Comparison of ENCODE assay signal across 12 cellular contexts in genomic region chrX:139202742-139203410, GRCh38.
DNase-seq lines count a peak whose midpoint lies in the region; ATAC-seq lines count a peak whose summit lies in the region.
"Had no signal": no experiment of that assay in that cellular context is flagged by ENCODE, and none has a peak within 500 bp of the region (broad histone marks: within the 10 kb centered on the region; RNA-seq: fewer than 3 reads in every experiment).

No MANE protein-coding gene starts in this region.

- peaks cover 15% of the 10 kb centered on the region for H3K4me1 ChIP-seq in ES-I3 (ENCODE audit: insufficient read depth, low read length)
- H3K4me1 ChIP-seq: HAP-1, parathyroid adenoma had no signal

- DNase-seq in astrocyte of the hippocampus (ENCODE audit: low read depth, low spot score) (peak; percentile 39), sciatic nerve (ENCODE audit: low spot score) (no peak), NCI-H2171 treated with DMSO at 0.1 percent for 48 hours (lab: John Stamatoyannopoulos, UW) (no peak)
- DNase-seq in activated effector memory CD4-positive, alpha-beta T cell treated with anti-CD3 and anti-CD28 coated beads, Interleukin-2, amount 50 U/mL, for 16 hours, result no peak
- DNase-seq: activated naive CD4-positive, alpha-beta T cell treated with anti-CD3 and anti-CD28 coated beads, Interleukin-2, amount 10 ng/mL, durations not matched to agents 7 days and 5 days; GDM1; SK-N-SH had no signal

- H3K36me3 ChIP-seq in ES-I3 (ENCODE audit: insufficient read depth, low read length), result no peaks in the 10 kb centered on the region
- H3K36me3 ChIP-seq: HAP-1 had no signal

- intact Hi-C loops in sciatic nerve (cut with DNase I), result no loop called here

- peak overlapping the region; percentile 51 for H3K4me3 ChIP-seq in iPS-18c (ENCODE audit: insufficient read depth, low read depth, low read length)

- H3K9ac ChIP-seq in ES-I3 (ENCODE audit: low read depth, low read length), result peak overlapping the region; percentile 53
- H3K9ac ChIP-seq: parathyroid adenoma, SK-N-SH had no signal

- ATAC-seq in sciatic nerve, result peak; percentile 5
- ATAC-seq in GM18517 (IDR thresholded peaks at IDR 0.05; ENCODE audit: unreplicated experiment), result no peak

- H3K9me3 ChIP-seq in ES-I3 (ENCODE audit: control insufficient read depth, insufficient read depth, low read length), result no peaks in the 10 kb centered on the region
- peaks cover 4% of the 10 kb centered on the region for H3K9me3 ChIP-seq in iPS-18c (ENCODE audit: control insufficient read depth, insufficient read depth, low read length)
- H3K9me3 ChIP-seq: HAP-1, SK-N-SH had no signal
